ENCODE assay signal across 19 cellular contexts in the genomic region with DNA sequence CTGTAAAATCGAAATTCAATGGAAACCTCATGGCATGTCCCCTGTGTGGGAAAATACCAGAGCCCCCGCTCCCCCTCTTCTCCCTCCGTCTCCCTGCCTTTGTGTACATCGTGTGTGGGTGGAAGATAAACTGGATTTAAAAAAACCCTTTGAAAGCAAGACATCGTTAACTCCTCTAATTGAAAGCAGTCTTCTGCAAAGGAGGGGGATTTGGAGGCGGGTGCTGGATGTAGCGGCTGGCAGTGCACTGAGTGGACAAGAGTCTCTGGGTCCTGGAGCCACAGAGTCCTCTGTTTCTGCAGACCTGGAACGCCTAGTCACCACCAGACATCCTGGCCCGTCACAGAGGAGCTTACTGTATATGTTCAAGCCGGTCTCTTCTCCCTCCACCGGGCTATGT.
DNase-seq lines count a peak whose midpoint lies in the region; ATAC-seq, FAIRE-seq and TF ChIP-seq lines count a peak whose summit lies in the region.
"Had no signal": no experiment of that assay in that cellular context is flagged by ENCODE, and none has a peak within 500 bp of the region (broad histone marks: within the 10 kb centered on the region; RNA-seq: fewer than 3 reads in every experiment).

No MANE protein-coding gene starts in this region.

- WGBS in A549 (ENCODE audit: missing lambda C conversion rate): 84% methylated on average over 11 of the region's 11 CpGs
- WGBS in GM23248 (ENCODE audit: low coverage in 1 of 2, low lambda C conversion rate in 2 of 2, missing lambda C conversion rate in 2 of 2), 2 experiments: 21 to 35% methylated on average over 11 of the region's 11 CpGs

- TF ChIP-seq CTCF in A549 (IDR thresholded peaks at IDR 0.05): no peak
- no peak for TF ChIP-seq CTCF in vagina (IDR thresholded peaks at IDR 0.05)

- H3K27me3 ChIP-seq in GM23248 (replicated peaks; ENCODE audit: insufficient read depth) (no peaks in the 10 kb centered on the region), vagina (no peaks in the 10 kb centered on the region)
- H3K27me3 ChIP-seq: uterus had no signal

- TF ChIP-seq EP300 in A549 (IDR thresholded peaks at IDR 0.05): no peak

- H3K9me2 ChIP-seq in GM23248 (ENCODE audit: insufficient read depth): no peaks in the 10 kb centered on the region

- H3K4me3 ChIP-seq in A549 (no peak overlapping the region), GM23248 (no peak overlapping the region), SK-N-MC (no peak overlapping the region), vagina (no peak overlapping the region)
- H3K4me3 ChIP-seq: coronary artery, uterus had no signal

- no peak for DNase-seq in A549 (ENCODE audit: low read depth in 1 of 2, low spot score in 1 of 2)
- DNase-seq in GM23248: peak; percentile 33
- DNase-seq in SK-N-MC (ENCODE audit: low read depth, low spot score): no peak
- peak; percentile 26 for DNase-seq in iris pigment epithelial cell (ENCODE audit: low read depth)
- DNase-seq in EL: no peak
- no peak for DNase-seq in NCI-H187 (lab: John Stamatoyannopoulos, UW)
- DNase-seq in vagina (ENCODE audit: extremely low spot score in 2 of 2): no peak
- DNase-seq: activated gamma-delta T cell; anterior cingulate cortex; CD8-positive, alpha-beta memory T cell; GDM1; glutamatergic neuron; H9; immature natural killer cell; stimulated activated naive CD8-positive, alpha-beta T cell treated with anti-CD3 and anti-CD28 coated beads, Interleukin-15, amount 100 ng/mL, for 72 hours had no signal

- H2AFZ ChIP-seq in GM23248: no peak overlapping the region

- TF ChIP-seq RAD21 in A549 (conservative IDR thresholded peaks at IDR 0.05 in 1 of 2, IDR thresholded peaks at IDR 0.05 in 1 of 2): no peak

- H3K36me3 ChIP-seq in GM23248 (ENCODE audit: low read depth): 0 out of 2 replicates have a peak, but pooled peaks cover 5% of the 10 kb centered on the region
- peaks cover 92% of the 10 kb centered on the region for H3K36me3 ChIP-seq in SK-N-MC (ENCODE audit: insufficient read depth, low read length)
- no peaks in the 10 kb centered on the region for H3K36me3 ChIP-seq in vagina
- H3K36me3 ChIP-seq: uterus had no signal

- H3K9ac ChIP-seq in GM23248 (no peak overlapping the region), SK-N-MC (ENCODE audit: insufficient read length) (no peak overlapping the region)

- H3F3A ChIP-seq in GM23248 (ENCODE audit: insufficient read depth): peaks cover 20% of the 10 kb centered on the region; the same call in 1 of the 2 replicates

- peaks cover 49% of the 10 kb centered on the region for H3K4me1 ChIP-seq in A549
- peaks cover 17% of the 10 kb centered on the region for H3K4me1 ChIP-seq in GM23248 (ENCODE audit: insufficient read depth)
- H3K4me1 ChIP-seq in vagina: peaks cover 4% of the 10 kb centered on the region

- CTCF ChIA-PET in A549 (lab: Yijun Ruan, JAX): interaction anchor here (1.1 to 1.5 kb wide), 2 partner anchors 22 to 730 kb away, joined by 3 read pairs; no protein-coding TSS in a partner anchor

- intact Hi-C loops in vagina (cut with DNase I): no loop called here

- FAIRE-seq in A549 (lab: Jason Lieb, UNC): no peak

- H3K79me2 ChIP-seq in GM23248 (ENCODE audit: insufficient read depth): no peaks in the 10 kb centered on the region

- no peak for TF ChIP-seq POLR2A in A549 (IDR thresholded peaks at IDR 0.05; ENCODE audit: low read length)
- no peak for TF ChIP-seq POLR2A in vagina (IDR thresholded peaks at IDR 0.05)

- H3K9me3 ChIP-seq in A549: no peaks in the 10 kb centered on the region
- H3K9me3 ChIP-seq in GM23248 (ENCODE audit: low read depth): no peaks in the 10 kb centered on the region
- H3K9me3 ChIP-seq in SK-N-MC (ENCODE audit: low read depth, low read length): no peaks in the 10 kb centered on the region
- no peaks in the 10 kb centered on the region for H3K9me3 ChIP-seq in vagina
- H3K9me3 ChIP-seq: uterus had no signal

- peak overlapping the region in 1 of 2 experiments; percentile 63; a peak in 3 of 6 replicates for H3K27ac ChIP-seq in A549
- H3K27ac ChIP-seq in GM23248: no peak overlapping the region
- H3K27ac ChIP-seq in SK-N-MC: peak overlapping the region; percentile 70
- no peak overlapping the region for H3K27ac ChIP-seq in vagina
- H3K27ac ChIP-seq: coronary artery, epithelial cell of prostate, uterus had no signal

- ATAC-seq in A549: peak in 1 of 2 experiments; percentile 32; a peak in 2 of 6 replicates
- ATAC-seq in GM18517 (IDR thresholded peaks at IDR 0.05; ENCODE audit: unreplicated experiment): no peak
- ATAC-seq: stimulated activated naive CD8-positive, alpha-beta T cell treated with anti-CD3 and anti-CD28 coated beads, Interleukin-15, amount 100 ng/mL, for 72 hours had no signal

- H3K4me2 ChIP-seq in A549 (peak overlapping the region; percentile 2; the same call in 1 of the 3 replicates), GM23248 (ENCODE audit: unreplicated experiment) (no peak overlapping the region)

- H4K20me1 ChIP-seq in GM23248 (ENCODE audit: insufficient read depth): no peaks in the 10 kb centered on the region

- POLR2A ChIA-PET in A549 (lab: Yijun Ruan, JAX): no interaction called here

- in situ Hi-C loops in GM23248 (cut with MboI): no loop called here

TF ChIP-seq in A549, 52 proteins besides CTCF, POLR2A, EP300 and RAD21:
- no peak for TF ChIP-seq FOXS1 (CRISPR knock-in tag; IDR thresholded peaks at IDR 0.05)
- TF ChIP-seq, protein P1, sequence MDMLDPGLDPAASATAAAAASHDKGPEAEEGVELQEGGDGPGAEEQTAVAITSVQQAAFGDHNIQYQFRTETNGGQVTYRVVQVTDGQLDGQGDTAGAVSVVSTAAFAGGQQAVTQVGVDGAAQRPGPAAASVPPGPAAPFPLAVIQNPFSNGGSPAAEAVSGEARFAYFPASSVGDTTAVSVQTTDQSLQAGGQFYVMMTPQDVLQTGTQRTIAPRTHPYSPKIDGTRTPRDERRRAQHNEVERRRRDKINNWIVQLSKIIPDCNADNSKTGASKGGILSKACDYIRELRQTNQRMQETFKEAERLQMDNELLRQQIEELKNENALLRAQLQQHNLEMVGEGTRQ (IDR thresholded peaks at IDR 0.05): no peak
- no peak for TF ChIP-seq POLR2AphosphoS2 (conservative IDR thresholded peaks at IDR 0.05; ENCODE audit: low read length)
- no peak for TF ChIP-seq ATOH8 (CRISPR knock-in tag; IDR thresholded peaks at IDR 0.05; ENCODE audit: low read depth)
- TF ChIP-seq, protein P2, sequence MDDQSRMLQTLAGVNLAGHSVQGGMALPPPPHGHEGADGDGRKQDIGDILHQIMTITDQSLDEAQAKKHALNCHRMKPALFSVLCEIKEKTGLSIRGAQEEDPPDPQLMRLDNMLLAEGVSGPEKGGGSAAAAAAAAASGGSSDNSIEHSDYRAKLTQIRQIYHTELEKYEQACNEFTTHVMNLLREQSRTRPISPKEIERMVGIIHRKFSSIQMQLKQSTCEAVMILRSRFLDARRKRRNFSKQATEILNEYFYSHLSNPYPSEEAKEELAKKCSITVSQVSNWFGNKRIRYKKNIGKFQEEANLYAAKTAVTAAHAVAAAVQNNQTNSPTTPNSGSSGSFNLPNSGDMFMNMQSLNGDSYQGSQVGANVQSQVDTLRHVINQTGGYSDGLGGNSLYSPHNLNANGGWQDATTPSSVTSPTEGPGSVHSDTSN (IDR thresholded peaks at IDR 0.05): no peak
- no peak for TF ChIP-seq ELK1 (IDR thresholded peaks at IDR 0.05; ENCODE audit: low read depth, low read length)
- no peak for TF ChIP-seq BHLHE40 (IDR thresholded peaks at IDR 0.05; ENCODE audit: low read depth, low read length)
TF ChIP-seq in A549: peak in this region for 0.

Comparison
In these comparisons a context has a peak if more than half of its experiments do, and no peak if none do; other contexts are left out.
1. DNase-seq: peak in GM23248 (single experiment) and iris pigment epithelial cell (single experiment); none in A549 (0 of 2), SK-N-MC (single experiment), EL (single experiment), NCI-H187 (0 of 2) and vagina (0 of 2).